Comparison of ENCODE assay signal across 1 cellular context in genomic region chr15:75961332-75961731, GRCh38.
A peak's percentile ranks its signal among the peaks of the same experiment; 100 is the strongest.
TF ChIP-seq lines count a peak whose summit lies in the region.

No MANE protein-coding gene starts in this region.

TF ChIP-seq in HepG2, 621 proteins besides CTCF, POLR2A, EP300 and RAD21 (continued from another document):
- TF ChIP-seq ZNF609 (CRISPR knock-in tag; IDR thresholded peaks at IDR 0.05; ENCODE audit: borderline replicate concordance): peak; percentile 91
- no peak for TF ChIP-seq ZBED4 (CRISPR knock-in tag; IDR thresholded peaks at IDR 0.05; ENCODE audit: borderline replicate concordance)
- no peak for TF ChIP-seq ZBTB39 (CRISPR knock-in tag; IDR thresholded peaks at IDR 0.05)
- TF ChIP-seq TRAFD1 (CRISPR knock-in tag; IDR thresholded peaks at IDR 0.05; ENCODE audit: borderline replicate concordance): no peak
- no peak for TF ChIP-seq REXO4 (CRISPR knock-in tag; IDR thresholded peaks at IDR 0.05; ENCODE audit: borderline replicate concordance)
- no peak for TF ChIP-seq PHF21A (CRISPR knock-in tag; IDR thresholded peaks at IDR 0.05)
- no peak for TF ChIP-seq ZBTB25 (CRISPR knock-in tag; IDR thresholded peaks at IDR 0.05)
- 0 out of 4 replicates have a peak, but pooled peaks of 1 of the 2 experiments have one; percentile 21 for TF ChIP-seq ATF4 (CRISPR knock-in tag; IDR thresholded peaks at IDR 0.05)
- no peak for TF ChIP-seq ZSCAN20 (CRISPR knock-in tag; IDR thresholded peaks at IDR 0.05; ENCODE audit: borderline replicate concordance)
- TF ChIP-seq TFAP4 (IDR thresholded peaks at IDR 0.05; ENCODE audit: borderline replicate concordance, low read depth): no peak
- TF ChIP-seq TCF12 (IDR thresholded peaks at IDR 0.05): no peak
- no peak for TF ChIP-seq TCF12 (CRISPR knock-in tag; IDR thresholded peaks at IDR 0.05)
- no peak for TF ChIP-seq KMT2B (CRISPR knock-in tag; IDR thresholded peaks at IDR 0.05)
- TF ChIP-seq HHEX (CRISPR knock-in tag; IDR thresholded peaks at IDR 0.05): peak; percentile 91
TF ChIP-seq in HepG2: peak in this region for 15.
